Comparison of ENCODE assay signal across 11 cellular contexts in genomic region chr9:87119328-87119881, GRCh38.
A peak's percentile ranks its signal among the peaks of the same experiment; 100 is the strongest.
DNase-seq lines count a peak whose midpoint lies in the region; ATAC-seq and TF ChIP-seq lines count a peak whose summit lies in the region.
"Had no signal": no experiment of that assay in that cellular context is flagged by ENCODE, and none has a peak within 500 bp of the region (broad histone marks: within the 10 kb centered on the region; RNA-seq: fewer than 3 reads in every experiment).

No MANE protein-coding gene starts in this region.

- ATAC-seq in esophagus mucosa (no peak), HG02763 (IDR thresholded peaks at IDR 0.05; ENCODE audit: unreplicated experiment) (no peak), GM18858 (IDR thresholded peaks at IDR 0.05; ENCODE audit: unreplicated experiment) (no peak)

- no peak for TF ChIP-seq CTCF in HFF-Myc (IDR thresholded peaks at IDR 0.05; ENCODE audit: low read depth, low read length, missing control alignments)
- no peak for TF ChIP-seq CTCF in thyroid gland (IDR thresholded peaks at IDR 0.05)

- H3K27me3 ChIP-seq in thyroid gland: no peaks in the 10 kb centered on the region
- H3K27me3 ChIP-seq: neutrophil had no signal

- DNase-seq in HFF-Myc (ENCODE audit: extremely low read depth, low read depth) (peak; percentile 76), brain pericyte (ENCODE audit: low read depth, low spot score) (peak; percentile 66), kidney glomerular epithelial cell (lab: John Stamatoyannopoulos, UW) (peak; percentile 12), thyroid gland (peak; percentile 76 to 78), NCI-H446 treated with DMSO at 0.1 percent for 48 hours (lab: John Stamatoyannopoulos, UW) (no peak)
- DNase-seq: activated T-cell treated with anti-CD3 and anti-CD28 coated beads for 4 hours, NCI-H187 treated with DMSO at 0.1 percent for 48 hours had no signal

- no peak overlapping the region for H3K4me3 ChIP-seq in HFF-Myc (replicated peaks; ENCODE audit: low read depth, low read length)
- no peak overlapping the region for H3K4me3 ChIP-seq in thyroid gland (replicated peaks in 1 of 3)

- WGBS in thyroid gland, 2 donors: 22 to 31% methylated on average over 11 of the region's 11 CpGs

- H3K36me3 ChIP-seq in thyroid gland: no peaks in the 10 kb centered on the region
- H3K36me3 ChIP-seq: neutrophil had no signal

- TF ChIP-seq POLR2A in thyroid gland (IDR thresholded peaks at IDR 0.05): no peak

- intact Hi-C loops in thyroid gland (cut with DNase I): no loop called here

- peaks cover 19 to 29% of the 10 kb centered on the region in 2 donors for H3K4me1 ChIP-seq in thyroid gland

- no peaks in the 10 kb centered on the region for H3K9me3 ChIP-seq in thyroid gland
- H3K9me3 ChIP-seq: neutrophil had no signal

- peak overlapping the region in 2 of 3 donors; percentile 50 to 54 for H3K27ac ChIP-seq in thyroid gland
- H3K27ac ChIP-seq: neutrophil had no signal
